11 cellular contexts compared by ENCODE assay signal in genomic region chr3:48571938-48572337, GRCh38. TPM values are rescaled to one million over a fixed set of nuclear protein-coding genes. Genes with fewer than 3 reads are reported as not detected.
"Had no signal": no experiment of that assay in that cellular context is flagged by ENCODE, and none has a peak within 500 bp of the region (broad histone marks: within the 10 kb centered on the region; RNA-seq: fewer than 3 reads in every experiment).

No MANE protein-coding gene starts in this region.

- H3K9me3 ChIP-seq: HAP-1 had no signal

- H3K4me3 ChIP-seq: GM23248, HAP-1, K562 had no signal

- FAIRE-seq: K562 had no signal

- H3K9ac ChIP-seq: GM23248 had no signal

- H3K36me3 ChIP-seq: HAP-1 had no signal

- H3K4me1 ChIP-seq: HAP-1 had no signal

- H3K27ac ChIP-seq: GM23248, HL-60 had no signal

- ATAC-seq: HCT116, K562 had no signal

- H3K9me3 Mint-ChIP-seq: HFFc6 had no signal

- H3K4me3 Mint-ChIP-seq: HFFc6 had no signal

- DNase-seq: GM23248, GOT3, H7, HFFc6, KG1 had no signal

- H2AFZ ChIP-seq: GM23248 had no signal

RNA-seq across cellular contexts. Expression of gene TMEM89, which starts 49.6 kb away (rescaled TPM):
- total RNA-seq: GM23248, H4, H7, HT1080, K562 had no signal
- polyA plus RNA-seq: GM23248, K562 had no signal
